In genomic region chr11:80980221-80980620, GRCh38 we compare ENCODE assay signal across 20 cellular contexts.
DNase-seq lines count a peak whose midpoint lies in the region; TF ChIP-seq lines count a peak whose summit lies in the region.
"Had no signal": no experiment of that assay in that cellular context is flagged by ENCODE, and none has a peak within 500 bp of the region (broad histone marks: within the 10 kb centered on the region; RNA-seq: fewer than 3 reads in every experiment).

No MANE protein-coding gene starts in this region.

- intact Hi-C loops in head of caudate nucleus (cut with DNase I): no loop called here

- no peak for TF ChIP-seq POLR2A in NB4 (IDR thresholded peaks at IDR 0.05; ENCODE audit: extremely low read depth, insufficient read length)

- no peak for TF ChIP-seq CTCF in GM12865 (IDR thresholded peaks at IDR 0.05; ENCODE audit: insufficient read depth, low read depth, low read length, missing control alignments)
- no peak for TF ChIP-seq CTCF in NB4 (IDR thresholded peaks at IDR 0.05; ENCODE audit: low read depth, low read length)
- no peak for TF ChIP-seq CTCF in cardiac fibroblast (IDR thresholded peaks at IDR 0.05; ENCODE audit: low read depth, low read length)

- no peak overlapping the region for H3K27ac Mint-ChIP-seq in activated CD4-positive, alpha-beta memory T cell treated with anti-CD3 and anti-CD28 coated beads, Interleukin-2, amount 10 ng/mL, durations not matched to agents 7 days and 5 days
- H3K27ac Mint-ChIP-seq: B cell, neural progenitor cell had no signal

- no peak overlapping the region for H3K4me3 ChIP-seq in GM12865 (ENCODE audit: low read depth, low read length)
- H3K4me3 ChIP-seq in NB4 (ENCODE audit: low read depth, low read length): no peak overlapping the region
- H3K4me3 ChIP-seq in cardiac fibroblast (replicated peaks in 1 of 2; ENCODE audit: low read depth in 2 of 2, low read length in 2 of 2): no peak overlapping the region
- H3K4me3 ChIP-seq: gastroesophageal sphincter, neural progenitor cell, right lobe of liver, tibial artery had no signal

- POLR2A ChIA-PET in activated CD4-positive, alpha-beta memory T cell treated with anti-CD3 and anti-CD28 coated beads, Interleukin-2, amount 10 ng/mL, durations not matched to agents 7 days and 5 days (lab: Charles Lee): no interaction called here

- DNase-seq in GM12865 (ENCODE audit: low read depth) (peak; percentile 16), NB4 (ENCODE audit: low read depth) (peak; percentile 11), cardiac fibroblast (ENCODE audit: low read depth in 2 of 2) (peak; percentile 74 to 90), kidney tubule cell (ENCODE audit: low spot score) (peak; percentile 17), anterior cingulate cortex (lab: John Stamatoyannopoulos, UW) (no peak), GDM1 (lab: John Stamatoyannopoulos, UW) (no peak), head of caudate nucleus (no peak)
- no peak for DNase-seq in activated CD4-positive, alpha-beta memory T cell treated with anti-CD3 and anti-CD28 coated beads, Interleukin-2, amount 10 ng/mL, durations not matched to agents 7 days and 5 days
- DNase-seq: aorta; dermis blood vessel endothelial cell; H7; mesendoderm; NCI-H1694; right lobe of liver; stimulated activated CD4-positive, alpha-beta T cell treated with anti-CD3 and anti-CD28 coated beads, Interleukin-4, amount 100 ng/mL, for 24 hours; SW 1271; tibial artery had no signal

- no peaks in the 10 kb centered on the region for H3K4me1 Mint-ChIP-seq in activated CD4-positive, alpha-beta memory T cell treated with anti-CD3 and anti-CD28 coated beads, Interleukin-2, amount 10 ng/mL, durations not matched to agents 7 days and 5 days
- H3K4me1 Mint-ChIP-seq: B cell, neural progenitor cell had no signal

- no peak overlapping the region for H3K4me3 Mint-ChIP-seq in activated CD4-positive, alpha-beta memory T cell treated with anti-CD3 and anti-CD28 coated beads, Interleukin-2, amount 10 ng/mL, durations not matched to agents 7 days and 5 days
- H3K4me3 Mint-ChIP-seq: B cell, neural progenitor cell had no signal

- no peaks in the 10 kb centered on the region for H3K27me3 Mint-ChIP-seq in activated CD4-positive, alpha-beta memory T cell treated with anti-CD3 and anti-CD28 coated beads, Interleukin-2, amount 10 ng/mL, durations not matched to agents 7 days and 5 days
- H3K27me3 Mint-ChIP-seq: B cell had no signal

- CTCF ChIA-PET in activated CD4-positive, alpha-beta memory T cell treated with anti-CD3 and anti-CD28 coated beads, Interleukin-2, amount 10 ng/mL, durations not matched to agents 7 days and 5 days (lab: Charles Lee): no interaction called here

- no peaks in the 10 kb centered on the region for H3K36me3 Mint-ChIP-seq in activated CD4-positive, alpha-beta memory T cell treated with anti-CD3 and anti-CD28 coated beads, Interleukin-2, amount 10 ng/mL, durations not matched to agents 7 days and 5 days (ENCODE audit: low read depth)
- H3K36me3 Mint-ChIP-seq: neural progenitor cell had no signal

- peaks cover 11% of the 10 kb centered on the region for H3K9me3 Mint-ChIP-seq in activated CD4-positive, alpha-beta memory T cell treated with anti-CD3 and anti-CD28 coated beads, Interleukin-2, amount 10 ng/mL, durations not matched to agents 7 days and 5 days
- H3K9me3 Mint-ChIP-seq: neural progenitor cell had no signal

Comparison
In these comparisons a context has a peak if more than half of its experiments do, and no peak if none do; other contexts are left out.
1. DNase-seq: peak in GM12865 (single experiment), NB4 (single experiment), cardiac fibroblast (2 of 2) and kidney tubule cell (single experiment); none in activated CD4-positive, alpha-beta memory T cell treated with anti-CD3 and anti-CD28 coated beads, Interleukin-2, amount 10 ng/mL, durations not matched to agents 7 days and 5 days (single experiment), anterior cingulate cortex (0 of 58), GDM1 (single experiment) and head of caudate nucleus (0 of 42).